Comparison of ENCODE assay signal across 8 cellular contexts in the genomic region with DNA sequence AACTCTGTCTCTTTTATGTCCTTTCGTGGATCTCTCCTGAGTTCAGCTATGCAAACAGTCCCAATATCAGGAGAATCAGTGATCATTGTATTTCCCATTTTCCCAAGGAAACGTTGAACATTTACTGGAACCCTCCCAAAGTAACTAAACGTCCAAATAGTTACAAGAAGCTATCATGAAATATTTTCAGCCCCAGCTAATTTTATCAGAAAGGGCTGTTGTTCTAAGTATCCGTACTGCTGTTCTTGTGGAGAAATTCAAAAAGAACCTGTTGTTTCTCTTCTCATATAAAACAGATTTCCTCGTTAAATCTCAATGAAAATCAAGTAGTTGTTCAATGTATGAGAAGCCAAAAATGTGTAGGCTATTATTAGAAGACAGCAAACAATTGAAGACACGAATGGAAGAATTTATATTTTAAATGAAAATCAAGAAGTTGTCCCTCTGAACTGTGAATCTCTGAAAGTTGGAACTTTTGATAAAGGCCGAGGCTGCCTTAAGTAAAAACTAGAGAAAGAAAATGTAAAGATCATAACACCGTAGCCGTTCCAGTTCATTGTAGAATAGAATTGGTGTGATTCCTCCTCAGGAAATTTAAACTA.
DNase-seq lines count a peak whose midpoint lies in the region; ATAC-seq and TF ChIP-seq lines count a peak whose summit lies in the region.

No MANE protein-coding gene starts in this region.

- POLR2A ChIA-PET in CD8-positive, alpha-beta T cell (lab: Charles Lee), result interaction anchor here (0.6 to 15.5 kb wide), 28 partner anchors 8 to 1699 kb away, joined by 3 to 1041 read pairs (median 58); partner anchors contain the start of genes HFE and HMGN4

- no peak for ATAC-seq in CD8-positive, alpha-beta T cell
- ATAC-seq in HG02571 (IDR thresholded peaks at IDR 0.05; ENCODE audit: unreplicated experiment), result no peak
- ATAC-seq in GM21390 (IDR thresholded peaks at IDR 0.05; ENCODE audit: unreplicated experiment), result no peak
- no peak for ATAC-seq in HG03571 (IDR thresholded peaks at IDR 0.05; ENCODE audit: unreplicated experiment)

- peak overlapping the region; percentile 89 for H3K27ac ChIP-seq in CD8-positive, alpha-beta T cell (ENCODE audit: low read depth, low read length)
- peak overlapping the region; percentile 99 for H3K27ac ChIP-seq in OCI-LY1 (ENCODE audit: low read depth, low read length, poor library complexity, severe bottlenecking)

- H3K4me1 Mint-ChIP-seq in CD8-positive, alpha-beta T cell (ENCODE audit: low read depth), result peaks cover 36% of the 10 kb centered on the region
- H3K4me1 Mint-ChIP-seq in endothelial cell (ENCODE audit: unreplicated experiment) (peaks cover 23% of the 10 kb centered on the region), osteocyte (ENCODE audit: unreplicated experiment) (peaks cover 42% of the 10 kb centered on the region)

- peaks cover 15% of the 10 kb centered on the region for H3F3A ChIP-seq in OCI-LY1 (ENCODE audit: insufficient read depth, low read length)

- H2AFZ ChIP-seq in OCI-LY1 (ENCODE audit: low read length), result no peak overlapping the region

- no peak for DNase-seq in CD8-positive, alpha-beta T cell
- DNase-seq in endothelial cell (ENCODE audit: low spot score) (no peak), osteocyte (ENCODE audit: extremely low spot score, unreplicated experiment) (no peak), NCI-H1694 treated with DMSO at 0.1 percent for 48 hours (lab: John Stamatoyannopoulos, UW) (no peak)

- TF ChIP-seq CTCF in CD8-positive, alpha-beta T cell (IDR thresholded peaks at IDR 0.05), result no peak
- no peak for TF ChIP-seq CTCF in OCI-LY1 (IDR thresholded peaks at IDR 0.05; ENCODE audit: low read length)
- no peak for TF ChIP-seq CTCF in endothelial cell (IDR thresholded peaks at IDR 0.05; ENCODE audit: unreplicated experiment)
- TF ChIP-seq CTCF in osteocyte (IDR thresholded peaks at IDR 0.05), result no peak

- H3K79me2 ChIP-seq in OCI-LY1 (ENCODE audit: insufficient read depth, low read length), result no peaks in the 10 kb centered on the region; the same call in 1 of the 2 replicates

- no peaks in the 10 kb centered on the region for H3K27me3 ChIP-seq in CD8-positive, alpha-beta T cell (ENCODE audit: insufficient read depth, low read length)
- H3K27me3 ChIP-seq in OCI-LY1 (ENCODE audit: insufficient read depth, low read length), result no peaks in the 10 kb centered on the region

- H3K9ac ChIP-seq in OCI-LY1 (ENCODE audit: low read length), result peak overlapping the region; percentile 98

- H3K36me3 ChIP-seq in CD8-positive, alpha-beta T cell (ENCODE audit: insufficient read depth, low read length), result no peaks in the 10 kb centered on the region
- H3K36me3 ChIP-seq in OCI-LY1 (ENCODE audit: insufficient read depth, low read length), result peaks cover 8% of the 10 kb centered on the region; the same call in 1 of the 2 replicates

- H3K4me2 ChIP-seq in OCI-LY1 (ENCODE audit: low read length), result peak overlapping the region; percentile 95

- H3K9me2 ChIP-seq in OCI-LY1 (ENCODE audit: low read depth, low read length), result no peaks in the 10 kb centered on the region

- no peaks in the 10 kb centered on the region for H3K9me3 ChIP-seq in CD8-positive, alpha-beta T cell (ENCODE audit: low read length)
- no peaks in the 10 kb centered on the region for H3K9me3 ChIP-seq in OCI-LY1 (ENCODE audit: low read length)

- CTCF ChIA-PET in CD8-positive, alpha-beta T cell (lab: Charles Lee), result interaction anchor here (1.0 to 7.9 kb wide), 6 partner anchors 12 to 38 kb away, joined by 3 to 45 read pairs (median 17); a partner anchor contains a TSS

- peak overlapping the region; percentile 99 for H3K27ac Mint-ChIP-seq in CD8-positive, alpha-beta T cell
- H3K27ac Mint-ChIP-seq in endothelial cell (ENCODE audit: unreplicated experiment) (peak overlapping the region; percentile 95), osteocyte (ENCODE audit: unreplicated experiment) (peak overlapping the region; percentile 99)

- no peaks in the 10 kb centered on the region for H4K20me1 ChIP-seq in OCI-LY1 (ENCODE audit: insufficient read depth, low read length)

- no peaks in the 10 kb centered on the region for H3K27me3 Mint-ChIP-seq in CD8-positive, alpha-beta T cell (ENCODE audit: low read depth)
- H3K27me3 Mint-ChIP-seq in endothelial cell (ENCODE audit: unreplicated experiment) (peaks cover 5% of the 10 kb centered on the region), osteocyte (ENCODE audit: unreplicated experiment) (no peaks in the 10 kb centered on the region)

- H3K36me3 Mint-ChIP-seq in CD8-positive, alpha-beta T cell, result peaks cover 27% of the 10 kb centered on the region
- H3K36me3 Mint-ChIP-seq in endothelial cell (ENCODE audit: low read depth, unreplicated experiment) (no peaks in the 10 kb centered on the region), osteocyte (ENCODE audit: unreplicated experiment) (no peaks in the 10 kb centered on the region)

- H3K4me1 ChIP-seq in CD8-positive, alpha-beta T cell (ENCODE audit: insufficient read depth, low read length), result peaks cover 17% of the 10 kb centered on the region
- H3K4me1 ChIP-seq in OCI-LY1 (ENCODE audit: insufficient read depth, low read length, severe bottlenecking), result peaks cover 28% of the 10 kb centered on the region

- intact Hi-C loops in CD8-positive, alpha-beta T cell (cut with DNase I, micrococcal nuclease), result loop anchor here (1.0 to 5.0 kb wide), 3 partner anchors 9 to 163 kb away; a partner anchor contains a TSS

- no peaks in the 10 kb centered on the region for H3K9me3 Mint-ChIP-seq in CD8-positive, alpha-beta T cell
- no peaks in the 10 kb centered on the region for H3K9me3 Mint-ChIP-seq in endothelial cell (ENCODE audit: unreplicated experiment)
- H3K9me3 Mint-ChIP-seq in osteocyte (ENCODE audit: unreplicated experiment), result no peaks in the 10 kb centered on the region

- peak overlapping the region; percentile 82 for H3K4me3 ChIP-seq in CD8-positive, alpha-beta T cell (ENCODE audit: low read depth, low read length)
- peak overlapping the region; percentile 85 for H3K4me3 ChIP-seq in OCI-LY1 (ENCODE audit: low read depth, low read length, poor library complexity, severe bottlenecking)

- peak overlapping the region; percentile 96 for H3K4me3 Mint-ChIP-seq in CD8-positive, alpha-beta T cell
- H3K4me3 Mint-ChIP-seq in endothelial cell (ENCODE audit: unreplicated experiment) (peak overlapping the region; percentile 94), osteocyte (ENCODE audit: unreplicated experiment) (peak overlapping the region; percentile 81)
